In genomic region chr12:99450231-99450630, GRCh38 we compare ENCODE assay signal across 25 cellular contexts.
"Had no signal": no experiment of that assay in that cellular context is flagged by ENCODE, and none has a peak within 500 bp of the region (broad histone marks: within the 10 kb centered on the region; RNA-seq: fewer than 3 reads in every experiment).

No MANE protein-coding gene starts in this region.

- H3K4me3 Mint-ChIP-seq: activated CD4-positive, alpha-beta memory T cell treated with anti-CD3 and anti-CD28 coated beads for 36 hours; activated naive CD8-positive, alpha-beta T cell treated with anti-CD3 and anti-CD28 coated beads, Interleukin-2, amount 10 ng/mL, durations not matched to agents 7 days and 5 days; activated T-helper 1 cell treated with anti-CD3 and anti-CD28 coated beads, Interleukin-12 subunit alpha, Interleukin-12 subunit beta, Interleukin-2, Interleukin-4 antibody, amounts not matched to agents 30 ng/mL and 10 ng/mL and 1 ng/mL, durations not matched to agents 14 hours and 24 hours and 36 hours; neural crest cell; stimulated activated memory B cell treated with anti-CD40 and anti-IgM and Interleukin-4, amounts not matched to agents 10 μg/mL and 1 μg/mL and 100 μg/mL, for 72 hours; T-helper 2 cell treated with Interferon-gamma antibody and Interleukin-4, amounts not matched to agents 5 μg/mL and 100 μg/mL, for 36 hours had no signal

- H3K27ac ChIP-seq: breast epithelium, coronary artery, esophagus squamous epithelium, foreskin keratinocyte, left lung, prostate gland, upper lobe of right lung had no signal

- H3K27me3 Mint-ChIP-seq: activated CD4-positive, alpha-beta memory T cell treated with anti-CD3 and anti-CD28 coated beads for 36 hours; activated naive CD8-positive, alpha-beta T cell treated with anti-CD3 and anti-CD28 coated beads, Interleukin-2, amount 10 ng/mL, durations not matched to agents 7 days and 5 days; stimulated activated memory B cell treated with anti-CD40 and anti-IgM and Interleukin-4, amounts not matched to agents 10 μg/mL and 1 μg/mL and 100 μg/mL, for 72 hours had no signal

- DNase-seq: activated CD4-positive, alpha-beta memory T cell treated with anti-CD3 and anti-CD28 coated beads for 36 hours; activated CD4-positive, alpha-beta T cell treated with anti-CD3 and anti-CD28 coated beads for 4 hours; activated naive CD8-positive, alpha-beta T cell treated with anti-CD3 and anti-CD28 coated beads, Interleukin-2, amount 10 ng/mL, durations not matched to agents 7 days and 5 days; activated T-cell treated with anti-CD3 and anti-CD28 coated beads for 4 hours; effector CD8-positive, alpha-beta T cell; esophagus squamous epithelium; foreskin keratinocyte; glutamatergic neuron; hippocampal formation; left lung; right cardiac atrium; SK-N-SH; small intestine; stimulated activated CD4-positive, alpha-beta T cell treated with anti-CD3 and anti-CD28 coated beads, Interleukin-4, amount 100 ng/mL, for 24 hours; upper lobe of right lung had no signal

- H3K4me1 Mint-ChIP-seq: activated naive CD8-positive, alpha-beta T cell treated with anti-CD3 and anti-CD28 coated beads, Interleukin-2, amount 10 ng/mL, durations not matched to agents 7 days and 5 days; neural crest cell; stimulated activated memory B cell treated with anti-CD40 and anti-IgM and Interleukin-4, amounts not matched to agents 10 μg/mL and 1 μg/mL and 100 μg/mL, for 72 hours had no signal

- H3K9me3 ChIP-seq: esophagus squamous epithelium, prostate gland, SK-N-SH, upper lobe of right lung had no signal

- H3K36me3 Mint-ChIP-seq: activated CD4-positive, alpha-beta memory T cell treated with anti-CD3 and anti-CD28 coated beads for 36 hours; activated naive CD8-positive, alpha-beta T cell treated with anti-CD3 and anti-CD28 coated beads, Interleukin-2, amount 10 ng/mL, durations not matched to agents 7 days and 5 days; stimulated activated memory B cell treated with anti-CD40 and anti-IgM and Interleukin-4, amounts not matched to agents 10 μg/mL and 1 μg/mL and 100 μg/mL, for 72 hours had no signal

- H3K4me3 ChIP-seq: breast epithelium, coronary artery, esophagus squamous epithelium, left lung, prostate gland, upper lobe of right lung had no signal

- H3K27ac Mint-ChIP-seq: activated CD4-positive, alpha-beta memory T cell treated with anti-CD3 and anti-CD28 coated beads for 36 hours; activated naive CD8-positive, alpha-beta T cell treated with anti-CD3 and anti-CD28 coated beads, Interleukin-2, amount 10 ng/mL, durations not matched to agents 7 days and 5 days; activated T-helper 1 cell treated with anti-CD3 and anti-CD28 coated beads, Interleukin-12 subunit alpha, Interleukin-12 subunit beta, Interleukin-2, Interleukin-4 antibody, amounts not matched to agents 30 ng/mL and 10 ng/mL and 1 ng/mL, durations not matched to agents 14 hours and 24 hours and 36 hours; stimulated activated memory B cell treated with anti-CD40 and anti-IgM and Interleukin-4, amounts not matched to agents 10 μg/mL and 1 μg/mL and 100 μg/mL, for 72 hours; T-helper 2 cell treated with Interferon-gamma antibody and Interleukin-4, amounts not matched to agents 5 μg/mL and 100 μg/mL, for 36 hours had no signal

- FAIRE-seq: endothelial cell of umbilical vein, keratinocyte, small intestine, TTC549 had no signal

- H3K36me3 ChIP-seq: breast epithelium, esophagus squamous epithelium, left lung, prostate gland, upper lobe of right lung had no signal

- H3K27me3 ChIP-seq: breast epithelium, esophagus squamous epithelium, foreskin keratinocyte, left lung, upper lobe of right lung had no signal

- H3K4me1 ChIP-seq: breast epithelium, left lung, prostate gland, upper lobe of right lung had no signal

- H3K4me2 ChIP-seq: SK-N-SH had no signal

- ATAC-seq: foreskin keratinocyte; left lung; right cardiac atrium; stimulated activated memory B cell treated with anti-CD40 and anti-IgM and Interleukin-4, amounts not matched to agents 10 μg/mL and 1 μg/mL and 100 μg/mL, for 72 hours; upper lobe of right lung had no signal
